17 cellular contexts compared by ENCODE assay signal in the genomic region with DNA sequence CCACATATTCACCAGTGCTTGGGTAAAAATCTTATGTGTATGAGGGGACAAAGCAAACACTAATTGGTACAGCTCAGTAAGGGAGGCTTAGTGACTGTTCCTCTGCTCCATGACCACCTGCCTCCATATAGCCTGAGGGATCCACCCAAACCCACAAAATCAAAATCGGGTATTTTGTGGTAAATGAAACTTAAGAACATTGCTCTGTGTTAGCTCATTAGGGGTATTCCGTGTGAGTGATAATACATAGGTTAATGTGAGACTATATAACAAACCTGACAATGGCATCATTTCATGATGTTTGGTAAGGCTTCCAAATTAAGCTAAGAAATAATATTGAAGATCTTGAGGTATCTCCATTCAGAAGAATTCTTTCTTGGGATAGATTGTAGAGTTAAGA. TPM values are rescaled to one million over a fixed set of nuclear protein-coding genes. Genes with fewer than 3 reads are reported as not detected.
DNase-seq lines count a peak whose midpoint lies in the region; ATAC-seq lines count a peak whose summit lies in the region.
"Had no signal": no experiment of that assay in that cellular context is flagged by ENCODE, and none has a peak within 500 bp of the region (broad histone marks: within the 10 kb centered on the region; RNA-seq: fewer than 3 reads in every experiment).

No MANE protein-coding gene starts in this region.

- ATAC-seq in activated CD4-positive, alpha-beta T cell treated with anti-CD3 and anti-CD28 coated beads for 36 hours, result no peak
- no peak for ATAC-seq in activated naive CD4-positive, alpha-beta T cell treated with anti-CD3 and anti-CD28 coated beads, Interleukin-2, amount 50 U/mL, for 72 hours
- ATAC-seq in memory B cell (ENCODE audit: low read depth), result no peak
- ATAC-seq in HG03095 (IDR thresholded peaks at IDR 0.05; ENCODE audit: unreplicated experiment), result no peak
- no peak for ATAC-seq in HG03442 (IDR thresholded peaks at IDR 0.05; ENCODE audit: unreplicated experiment)
- ATAC-seq: CD8-positive, alpha-beta T cell; HepG2 had no signal

- H3K4me3 Mint-ChIP-seq in activated CD4-positive, alpha-beta T cell treated with anti-CD3 and anti-CD28 coated beads for 36 hours, result no peak overlapping the region
- no peak overlapping the region for H3K4me3 Mint-ChIP-seq in activated CD4-positive, alpha-beta T cell treated with anti-CD3 and anti-CD28 coated beads, Interleukin-2, amount 10 ng/mL, durations not matched to agents 7 days and 5 days
- H3K4me3 Mint-ChIP-seq in memory B cell, result no peak overlapping the region
- H3K4me3 Mint-ChIP-seq: CD14-positive monocyte; CD8-positive, alpha-beta T cell; H9 had no signal

- intact Hi-C loops in activated CD4-positive, alpha-beta T cell treated with anti-CD3 and anti-CD28 coated beads for 36 hours (cut with DNase I, micrococcal nuclease), result no loop called here

- H3K27ac Mint-ChIP-seq in activated CD4-positive, alpha-beta T cell treated with anti-CD3 and anti-CD28 coated beads for 36 hours, result peak overlapping the region; percentile 35
- H3K27ac Mint-ChIP-seq in activated CD4-positive, alpha-beta T cell treated with anti-CD3 and anti-CD28 coated beads, Interleukin-2, amount 10 ng/mL, durations not matched to agents 7 days and 5 days, result no peak overlapping the region
- peak overlapping the region; percentile 6 to 35 for H3K27ac Mint-ChIP-seq in activated naive CD4-positive, alpha-beta T cell treated with anti-CD3 and anti-CD28 coated beads, Interleukin-2, amount 50 U/mL, for 72 hours
- peak overlapping the region; percentile 73 for H3K27ac Mint-ChIP-seq in memory B cell

- CTCF ChIA-PET in activated CD4-positive, alpha-beta T cell treated with anti-CD3 and anti-CD28 coated beads for 36 hours (lab: Charles Lee), result interaction anchor here (0.9 to 3.6 kb wide), 9 partner anchors 10 to 147 kb away, joined by 3 to 15 read pairs (median 4); no protein-coding TSS in a partner anchor
- CTCF ChIA-PET in activated CD4-positive, alpha-beta T cell treated with anti-CD3 and anti-CD28 coated beads, Interleukin-2, amount 10 ng/mL, durations not matched to agents 7 days and 5 days (lab: Charles Lee), result interaction anchor here (1.2 to 1.6 kb wide), 4 partner anchors 24 to 241 kb away, joined by 3 to 5 read pairs (median 4); no protein-coding TSS in a partner anchor

- no peaks in the 10 kb centered on the region for H3K4me1 Mint-ChIP-seq in activated CD4-positive, alpha-beta T cell treated with anti-CD3 and anti-CD28 coated beads for 36 hours
- peaks cover 10% of the 10 kb centered on the region for H3K4me1 Mint-ChIP-seq in activated CD4-positive, alpha-beta T cell treated with anti-CD3 and anti-CD28 coated beads, Interleukin-2, amount 10 ng/mL, durations not matched to agents 7 days and 5 days
- H3K4me1 Mint-ChIP-seq in memory B cell, result peaks cover 6% of the 10 kb centered on the region
- H3K4me1 Mint-ChIP-seq: CD14-positive monocyte had no signal

- no peaks in the 10 kb centered on the region for H3K9me3 Mint-ChIP-seq in activated CD4-positive, alpha-beta T cell treated with anti-CD3 and anti-CD28 coated beads for 36 hours (ENCODE audit: low read depth)
- H3K9me3 Mint-ChIP-seq in activated CD4-positive, alpha-beta T cell treated with anti-CD3 and anti-CD28 coated beads, Interleukin-2, amount 10 ng/mL, durations not matched to agents 7 days and 5 days, result no peaks in the 10 kb centered on the region
- H3K9me3 Mint-ChIP-seq in activated naive CD4-positive, alpha-beta T cell treated with anti-CD3 and anti-CD28 coated beads, Interleukin-2, amount 50 U/mL, for 72 hours, result no peaks in the 10 kb centered on the region
- H3K9me3 Mint-ChIP-seq in memory B cell, result no peaks in the 10 kb centered on the region
- H3K9me3 Mint-ChIP-seq: CD14-positive monocyte; CD8-positive, alpha-beta T cell; H9 had no signal

- no peak for DNase-seq in activated CD4-positive, alpha-beta T cell treated with anti-CD3 and anti-CD28 coated beads for 36 hours
- DNase-seq in activated CD4-positive, alpha-beta T cell treated with anti-CD3 and anti-CD28 coated beads, Interleukin-2, amount 10 ng/mL, durations not matched to agents 7 days and 5 days, result no peak
- DNase-seq in activated naive CD4-positive, alpha-beta T cell treated with anti-CD3 and anti-CD28 coated beads, Interleukin-2, amount 50 U/mL, for 72 hours (ENCODE audit: low spot score in 2 of 2), result no peak
- no peak for DNase-seq in activated naive CD4-positive, alpha-beta T cell treated with Interleukin-2 at 50 U/mL for 16 hours
- no peak for DNase-seq in memory B cell (ENCODE audit: low spot score in 2 of 2)
- DNase-seq: CD8-positive, alpha-beta T cell; COR-L47; DMS153; DMS79 treated with DMSO at 0.1 percent for 48 hours; EL; GOT3; H9 had no signal

- H3K27me3 Mint-ChIP-seq in activated CD4-positive, alpha-beta T cell treated with anti-CD3 and anti-CD28 coated beads for 36 hours, result no peaks in the 10 kb centered on the region
- no peaks in the 10 kb centered on the region for H3K27me3 Mint-ChIP-seq in activated CD4-positive, alpha-beta T cell treated with anti-CD3 and anti-CD28 coated beads, Interleukin-2, amount 10 ng/mL, durations not matched to agents 7 days and 5 days
- no peaks in the 10 kb centered on the region for H3K27me3 Mint-ChIP-seq in memory B cell

- POLR2A ChIA-PET in activated CD4-positive, alpha-beta T cell treated with anti-CD3 and anti-CD28 coated beads for 36 hours (lab: Charles Lee), result interaction anchor here (0.5 kb wide), 1 partner anchor 201 kb away, joined by 3 read pairs; no protein-coding TSS in a partner anchor
- POLR2A ChIA-PET in activated CD4-positive, alpha-beta T cell treated with anti-CD3 and anti-CD28 coated beads, Interleukin-2, amount 10 ng/mL, durations not matched to agents 7 days and 5 days (lab: Charles Lee), result no interaction called here

- peaks cover 36% of the 10 kb centered on the region for H3K36me3 Mint-ChIP-seq in activated CD4-positive, alpha-beta T cell treated with anti-CD3 and anti-CD28 coated beads for 36 hours (ENCODE audit: low read depth)
- H3K36me3 Mint-ChIP-seq in activated CD4-positive, alpha-beta T cell treated with anti-CD3 and anti-CD28 coated beads, Interleukin-2, amount 10 ng/mL, durations not matched to agents 7 days and 5 days (ENCODE audit: low read depth), result peaks cover 48% of the 10 kb centered on the region
- H3K36me3 Mint-ChIP-seq in activated naive CD4-positive, alpha-beta T cell treated with anti-CD3 and anti-CD28 coated beads, Interleukin-2, amount 50 U/mL, for 72 hours, result peaks cover 0 to 28% of the 10 kb centered on the region in 2 donors
- peaks cover 19% of the 10 kb centered on the region for H3K36me3 Mint-ChIP-seq in memory B cell

RNA-seq across cellular contexts. Expression of gene COL9A2, which starts 25.8 kb away (rescaled TPM):
- total RNA-seq in activated CD4-positive, alpha-beta T cell treated with anti-CD3 and anti-CD28 coated beads for 36 hours, result 1 to 10 TPM; 2.5 to 3.0 TPM
- total RNA-seq in activated CD4-positive, alpha-beta T cell treated with anti-CD3 and anti-CD28 coated beads, Interleukin-2, amount 10 ng/mL, durations not matched to agents 7 days and 5 days, result 1 to 10 TPM; 1.2 to 1.9 TPM
- 1 to 10 TPM; 7.0 to 9.6 TPM for total RNA-seq in activated naive CD4-positive, alpha-beta T cell treated with anti-CD3 and anti-CD28 coated beads, Interleukin-2, amount 50 U/mL, for 72 hours

RNA-seq across cellular contexts. Expression of gene ZMPSTE24, which starts 33.3 kb away (rescaled TPM):
- total RNA-seq in activated CD4-positive, alpha-beta T cell treated with anti-CD3 and anti-CD28 coated beads for 36 hours, result 10 to 100 TPM; 20.7 to 23.0 TPM
- total RNA-seq in activated CD4-positive, alpha-beta T cell treated with anti-CD3 and anti-CD28 coated beads, Interleukin-2, amount 10 ng/mL, durations not matched to agents 7 days and 5 days, result 10 to 100 TPM; 24.7 to 28.8 TPM
- 10 to 100 TPM; 21.4 to 34.7 TPM for total RNA-seq in activated naive CD4-positive, alpha-beta T cell treated with anti-CD3 and anti-CD28 coated beads, Interleukin-2, amount 50 U/mL, for 72 hours

RNA-seq across cellular contexts. Expression of gene TMCO2, which starts 43.6 kb away (rescaled TPM):
- not detected for total RNA-seq in activated CD4-positive, alpha-beta T cell treated with anti-CD3 and anti-CD28 coated beads for 36 hours
- total RNA-seq in activated CD4-positive, alpha-beta T cell treated with anti-CD3 and anti-CD28 coated beads, Interleukin-2, amount 10 ng/mL, durations not matched to agents 7 days and 5 days, result under 1 TPM; 0.30 to 0.42 TPM
- total RNA-seq in activated naive CD4-positive, alpha-beta T cell treated with anti-CD3 and anti-CD28 coated beads, Interleukin-2, amount 50 U/mL, for 72 hours, result not detected
- total RNA-seq: A673; CD8-positive, alpha-beta T cell; H9; HepG2 had no signal
